ENCODE assay signal across 20 cellular contexts in the genomic region with DNA sequence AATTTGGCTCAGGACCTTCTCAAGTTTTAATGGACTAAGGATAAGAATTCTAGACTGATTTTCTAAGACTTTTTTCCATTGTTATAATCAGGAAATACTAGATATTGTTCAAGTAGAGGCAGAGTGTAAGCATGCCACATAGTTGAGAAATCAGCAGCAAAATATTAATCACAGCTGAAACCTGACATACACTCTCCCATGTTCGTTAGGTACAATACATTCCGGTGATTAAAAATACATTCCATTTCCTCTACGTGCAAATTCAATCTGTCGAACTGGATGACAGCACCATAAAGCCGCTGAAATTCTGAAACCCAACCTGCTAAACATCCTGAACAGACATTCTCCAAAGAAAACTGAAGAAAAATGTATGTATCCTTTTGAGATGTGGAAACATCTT.
DNase-seq lines count a peak whose midpoint lies in the region; ATAC-seq and TF ChIP-seq lines count a peak whose summit lies in the region.
"Had no signal": no experiment of that assay in that cellular context is flagged by ENCODE, and none has a peak within 500 bp of the region (broad histone marks: within the 10 kb centered on the region; RNA-seq: fewer than 3 reads in every experiment).

No MANE protein-coding gene starts in this region.

- H3K27me3 ChIP-seq in left ventricle myocardium inferior (ENCODE audit: low read depth) (no peaks in the 10 kb centered on the region), mammary epithelial cell (ENCODE audit: insufficient read depth, low read length) (no peaks in the 10 kb centered on the region), colonic mucosa (no peaks in the 10 kb centered on the region)
- H3K27me3 ChIP-seq: neutrophil had no signal

- TF ChIP-seq CTCF in left ventricle myocardium inferior (IDR thresholded peaks at IDR 0.05; ENCODE audit: borderline replicate concordance) (no peak), mammary epithelial cell (conservative IDR thresholded peaks at IDR 0.05 in 1 of 2, IDR thresholded peaks at IDR 0.05 in 1 of 2; ENCODE audit: extremely low read depth in 1 of 2, insufficient read depth in 1 of 2, low read depth in 1 of 2, low read length in 2 of 2) (no peak), colonic mucosa (IDR thresholded peaks at IDR 0.05) (no peak)

- WGBS in mammary epithelial cell (ENCODE audit: low coverage, missing lambda C conversion rate): 1% methylated on average over 5 of the region's 5 CpGs

- H3K79me2 ChIP-seq in mammary epithelial cell (ENCODE audit: insufficient read depth, low read length): peaks cover 82% of the 10 kb centered on the region

- H3K27ac ChIP-seq in left ventricle myocardium inferior (replicated peaks) (peak overlapping the region; percentile 72), mammary epithelial cell (ENCODE audit: insufficient read depth, low read depth, low read length) (peak overlapping the region; percentile 74), colonic mucosa (no peak overlapping the region)
- H3K27ac ChIP-seq: neutrophil, WERI-Rb-1 had no signal

- dilution Hi-C loops in mammary epithelial cell (cut with HindIII; ENCODE audit: low sequenced_read_pairs): no loop called here

- peaks cover 6% of the 10 kb centered on the region for H3K9me3 ChIP-seq in left ventricle myocardium inferior (replicated peaks)
- H3K9me3 ChIP-seq in mammary epithelial cell (replicated peaks; ENCODE audit: insufficient read depth, low read length): no peaks in the 10 kb centered on the region
- no peaks in the 10 kb centered on the region for H3K9me3 ChIP-seq in colonic mucosa
- H3K9me3 ChIP-seq: neutrophil had no signal

- H3K4me1 ChIP-seq in left ventricle myocardium inferior (no peaks in the 10 kb centered on the region), mammary epithelial cell (ENCODE audit: insufficient read depth, low read length) (peaks cover 59% of the 10 kb centered on the region), colonic mucosa (no peaks in the 10 kb centered on the region)

- DNase-seq in left ventricle myocardium inferior (no peak), Right ventricle myocardium inferior (ENCODE audit: missing footprints) (no peak), mammary epithelial cell (peak; percentile 78), iris pigment epithelial cell (ENCODE audit: low read depth) (peak; percentile 56), colonic mucosa (no peak), NCI-H1105 treated with DMSO at 0.1 percent for 48 hours (lab: John Stamatoyannopoulos, UW) (no peak)
- DNase-seq: amniotic stem cell; CD8-positive, alpha-beta memory T cell; cerebellar nuclear complex; foreskin melanocyte; H7; left colon; NCI-H187 treated with DMSO at 0.1 percent for 48 hours; NCI-H446 treated with DMSO at 0.1 percent for 48 hours; stimulated activated naive CD4-positive, alpha-beta T cell; trophoblast cell; WERI-Rb-1 had no signal

- H3K4me3 ChIP-seq in left ventricle myocardium inferior (no peak overlapping the region), mammary epithelial cell (replicated peaks in 1 of 3; ENCODE audit: insufficient read depth in 1 of 3, low read depth in 2 of 3, low read length in 3 of 3) (peak overlapping the region in 1 of 3 experiments; percentile 25), colonic mucosa (no peak overlapping the region)

- peak overlapping the region; percentile 59 for H3K4me2 ChIP-seq in mammary epithelial cell (ENCODE audit: insufficient read depth, low read depth, low read length)

- CTCF ChIA-PET in mammary epithelial cell (lab: Charles Lee; ENCODE audit: low non-redundant PET): interaction anchor here (0.5 kb wide), 1 partner anchor 39 kb away, joined by 3 read pairs; no protein-coding TSS in a partner anchor

- in situ Hi-C loops in mammary epithelial cell (cut with MboI; ENCODE audit: low sequenced_read_pairs in 2 of 2): no loop called here

- ATAC-seq in Right ventricle myocardium inferior (no peak), HG03571 (IDR thresholded peaks at IDR 0.05; ENCODE audit: unreplicated experiment) (no peak), HG02798 (IDR thresholded peaks at IDR 0.05; ENCODE audit: poor library complexity, unreplicated experiment) (no peak)
- ATAC-seq: left colon had no signal

- H4K20me1 ChIP-seq in mammary epithelial cell (ENCODE audit: insufficient read depth, low read length): no peaks in the 10 kb centered on the region

- BruUV-seq in mammary epithelial cell (replicated peaks; lab: Mats Ljungman, UMichigan): no TSS peak

- intact Hi-C loops in left ventricle myocardium inferior (cut with micrococcal nuclease): no loop called here
- intact Hi-C loops in Right ventricle myocardium inferior (cut with DNase I): loop anchor here (5.0 kb wide), 1 partner anchor 586 kb away; a partner anchor contains a TSS
- intact Hi-C loops in mammary epithelial cell (cut with micrococcal nuclease): loop anchor here (1.0 kb wide), 3 partner anchors 13 to 17 kb away; no protein-coding TSS in a partner anchor
- intact Hi-C loops in colonic mucosa (cut with DNase I): loop anchor here (10.0 kb wide), 1 partner anchor 274 kb away; no protein-coding TSS in a partner anchor

- no peaks in the 10 kb centered on the region for H3K36me3 ChIP-seq in left ventricle myocardium inferior
- no peaks in the 10 kb centered on the region for H3K36me3 ChIP-seq in mammary epithelial cell (ENCODE audit: insufficient read depth, low read length)
- H3K36me3 ChIP-seq in colonic mucosa: no peaks in the 10 kb centered on the region
- H3K36me3 ChIP-seq: neutrophil, WERI-Rb-1 had no signal

- H2AFZ ChIP-seq in mammary epithelial cell (ENCODE audit: low read depth, low read length): no peak overlapping the region

- H3K9ac ChIP-seq in mammary epithelial cell (ENCODE audit: insufficient read depth, low read length) (peak overlapping the region; percentile 48), colonic mucosa (ENCODE audit: low read depth in 2 of 2, low read length in 2 of 2) (no peak overlapping the region)

Comparison
In these comparisons a context has a peak if more than half of its experiments do, and no peak if none do; other contexts are left out.
1. DNase-seq: peak in mammary epithelial cell (single experiment) and iris pigment epithelial cell (single experiment); none in left ventricle myocardium inferior (single experiment), Right ventricle myocardium inferior (single experiment), colonic mucosa (single experiment) and NCI-H1105 treated with DMSO at 0.1 percent for 48 hours (single experiment).